3 cellular contexts compared by ENCODE assay signal in genomic region chr20:49538950-49539349, GRCh38.
A peak's percentile ranks its signal among the peaks of the same experiment; 100 is the strongest.
TF ChIP-seq lines count a peak whose summit lies in the region.

No MANE protein-coding gene starts in this region.

TF ChIP-seq in HCT116, 20 proteins besides CTCF, POLR2A, EP300 and RAD21:
- TF ChIP-seq CBX3 (IDR thresholded peaks at IDR 0.05; ENCODE audit: low read depth) (peak; percentile 60; the same call in 1 of the 2 replicates), CEBPB (IDR thresholded peaks at IDR 0.05; ENCODE audit: low read depth) (no peak)
TF ChIP-seq in HCT116: peak in this region for 1.

TF ChIP-seq in HEK293, 187 proteins besides CTCF, POLR2A, EP300 and RAD21:
- TF ChIP-seq ZBTB6 (tag by site-specific recombination; IDR thresholded peaks at IDR 0.05) (no peak), SETDB1 (IDR thresholded peaks at IDR 0.05; ENCODE audit: insufficient read length, low read length) (peak; percentile 13), GLI4 (tag by site-specific recombination; IDR thresholded peaks at IDR 0.05) (no peak), ZNF624 (tag by site-specific recombination; IDR thresholded peaks at IDR 0.05) (0 out of 2 replicates have a peak, but pooled peaks have one; percentile 34), ZNF629 (tag by site-specific recombination; IDR thresholded peaks at IDR 0.05) (no peak)

TF ChIP-seq in K562, 482 proteins besides CTCF, POLR2A, EP300 and RAD21:
- TF ChIP-seq RBM25 (IDR thresholded peaks at IDR 0.05; ENCODE audit: low read depth, low read length, severe bottlenecking) (peak; percentile 56), ZNF316 (IDR thresholded peaks at IDR 0.05) (peak; percentile 38), MYC (IDR thresholded peaks at IDR 0.05; ENCODE audit: low read depth, low read length) (no peak), MYC (CRISPR knock-in tag; IDR thresholded peaks at IDR 0.05; ENCODE audit: borderline replicate concordance, low read depth) (no peak)
TF ChIP-seq in K562: peak in this region for 2.
